9 cellular contexts compared by ENCODE assay signal in genomic region chr22:46604306-46604690, GRCh38. TPM values are rescaled to one million over a fixed set of nuclear protein-coding genes. Genes with fewer than 3 reads are reported as not detected.
DNase-seq lines count a peak whose midpoint lies in the region; ATAC-seq and TF ChIP-seq lines count a peak whose summit lies in the region.
"Had no signal": no experiment of that assay in that cellular context is flagged by ENCODE, and none has a peak within 500 bp of the region (broad histone marks: within the 10 kb centered on the region; RNA-seq: fewer than 3 reads in every experiment).

No MANE protein-coding gene starts in this region.

- intact Hi-C loops in dorsolateral prefrontal cortex (cut with DNase I) = no loop called here

- H3K27me3 ChIP-seq in SJSA1 (replicated peaks) (no peaks in the 10 kb centered on the region), dorsolateral prefrontal cortex (no peaks in the 10 kb centered on the region)
- H3K27me3 ChIP-seq: body of pancreas had no signal

- peak; percentile 68 for DNase-seq in GM10248 (ENCODE audit: extremely low spot score)
- peak; percentile 27 to 52 for DNase-seq in SJSA1 (ENCODE audit: low read depth in 1 of 2, low spot score in 2 of 2)
- peak in 2 of 10 donors; percentile 67 to 77 for DNase-seq in dorsolateral prefrontal cortex
- peak; percentile 70 to 76 for DNase-seq in stimulated activated CD4-positive, alpha-beta T cell treated with anti-CD3 and anti-CD28 coated beads, Interleukin-15, amount 100 ng/mL, for 48 hours (ENCODE audit: low read depth in 2 of 2)

- CTCF ChIA-PET in GM10248 (lab: Yijun Ruan, JAX) = no interaction called here

- POLR2A ChIA-PET in GM10248 (lab: Yijun Ruan, JAX) = no interaction called here

- H3K9me3 ChIP-seq in SJSA1 (replicated peaks) = no peaks in the 10 kb centered on the region
- H3K9me3 ChIP-seq: body of pancreas had no signal

- H3K27ac ChIP-seq in SJSA1 = no peak overlapping the region
- peak overlapping the region in 37 of 59 donors; percentile 3 to 79 (median 51) for H3K27ac ChIP-seq in dorsolateral prefrontal cortex

- TF ChIP-seq CTCF in GM10248 (IDR thresholded peaks at IDR 0.05; ENCODE audit: control extremely low read depth, extremely low read depth, low read depth, missing control alignments) = no peak
- no peak for TF ChIP-seq CTCF in dorsolateral prefrontal cortex (IDR thresholded peaks at IDR 0.05 in 54 of 56, conservative IDR thresholded peaks at IDR 0.05 in 2 of 56; ENCODE audit: low read depth in 1 of 56, partially characterized antibody in 56 of 56)

- H3K36me3 ChIP-seq in SJSA1 = no peaks in the 10 kb centered on the region

- ATAC-seq in GM19455 (IDR thresholded peaks at IDR 0.05; ENCODE audit: unreplicated experiment) (no peak), GM18505 (IDR thresholded peaks at IDR 0.05; ENCODE audit: unreplicated experiment) (no peak), GM18873 (IDR thresholded peaks at IDR 0.05; ENCODE audit: low FRiP score, unreplicated experiment) (no peak), HG02970 (IDR thresholded peaks at IDR 0.05; ENCODE audit: low FRiP score, unreplicated experiment) (no peak)
- ATAC-seq: body of pancreas had no signal

- H3K4me1 ChIP-seq in SJSA1 (replicated peaks) = peaks cover 4% of the 10 kb centered on the region; the same call in 1 of the 2 replicates
- H3K4me1 ChIP-seq: body of pancreas had no signal

- TF ChIP-seq POLR2A in GM18505 (IDR thresholded peaks at IDR 0.05; ENCODE audit: borderline replicate concordance, extremely low read depth, insufficient read depth, insufficient read length) = no peak

- H3K4me3 ChIP-seq in SJSA1 (peak overlapping the region; percentile 7), dorsolateral prefrontal cortex (peak overlapping the region in 12 of 59 donors; percentile 6 to 35 (median 14))
- H3K4me3 ChIP-seq: body of pancreas had no signal

RNA-seq across cellular contexts. Expression of gene GRAMD4, which starts 15.9 kb away (rescaled TPM):
- total RNA-seq in SJSA1 (2014; rRNA removed; shearing (Covaris generic)) = 5.8 and 6.9 TPM in 2 replicates
- total RNA-seq in dorsolateral prefrontal cortex = 10 to 100 TPM; 33.2 to 89.6 (median 61.9) TPM
